Comparison of ENCODE assay signal across 8 cellular contexts in genomic region chr12:6866163-6866919, GRCh38. TPM values are rescaled to one million over a fixed set of nuclear protein-coding genes. Genes with fewer than 3 reads are reported as not detected.
DNase-seq lines count a peak whose midpoint lies in the region; ATAC-seq and TF ChIP-seq lines count a peak whose summit lies in the region.

No MANE protein-coding gene starts in this region.

- H2BK5ac ChIP-seq in H9 (ENCODE audit: insufficient read length, low read length) = no peak overlapping the region

- H3K4me3 Mint-ChIP-seq in H9 (peak overlapping the region; percentile 93 to 95), T-cell (peak overlapping the region; percentile 86 to 92 (median 87))

- H3K4me1 ChIP-seq in H9 (ENCODE audit: insufficient read depth, low read length) (no peaks in the 10 kb centered on the region; the same call in 1 of the 2 replicates), gastroesophageal sphincter (peaks cover 0 to 43% (median 27%) of the 10 kb centered on the region in 3 donors), skeletal muscle tissue (ENCODE audit: control insufficient read depth in 3 of 3, insufficient read depth in 3 of 3, low read length in 3 of 3) (peaks cover 36 to 47% (median 41%) of the 10 kb centered on the region in 3 donors)

- no peak overlapping the region for H2AK5ac ChIP-seq in H9 (ENCODE audit: insufficient read length, low read length)

- H3K9me3 ChIP-seq in H9 (ENCODE audit: control insufficient read depth, low read depth, low read length) (no peaks in the 10 kb centered on the region), gastroesophageal sphincter (no peaks in the 10 kb centered on the region), skeletal muscle tissue (ENCODE audit: control insufficient read depth in 3 of 3, low read length in 3 of 3) (no peaks in the 10 kb centered on the region)

- no peak overlapping the region for H3T11ph ChIP-seq in H9 (ENCODE audit: low read length)

- H3K36me3 ChIP-seq in gastroesophageal sphincter (peaks cover 0 to 77% of the 10 kb centered on the region in 2 donors), skeletal muscle tissue (ENCODE audit: control insufficient read depth in 3 of 3, insufficient read depth in 3 of 3, low read length in 3 of 3) (peaks cover 52 to 68% (median 59%) of the 10 kb centered on the region in 3 donors)

- H3K27ac ChIP-seq in H9 (ENCODE audit: insufficient read length, low read depth, low read length) (no peak overlapping the region), gastroesophageal sphincter (peak overlapping the region; percentile 86 to 99 (median 98)), skeletal muscle tissue (ENCODE audit: low read depth, low read length) (peak overlapping the region; percentile 98)

- H3K9ac ChIP-seq in H9 (ENCODE audit: extremely low read depth, insufficient read length, low read length) (no peak overlapping the region), skeletal muscle tissue (ENCODE audit: low read depth in 1 of 3, low read length in 3 of 3) (peak overlapping the region; percentile 88 to 91 (median 91))

- ATAC-seq in T-cell (replicated peaks in 1 of 4) (no peak), gastroesophageal sphincter (no peak), HG02623 (IDR thresholded peaks at IDR 0.05; ENCODE audit: unreplicated experiment) (no peak), HG02763 (IDR thresholded peaks at IDR 0.05; ENCODE audit: unreplicated experiment) (no peak)

- H3K27me3 ChIP-seq in H9 (ENCODE audit: insufficient read depth, low read length) (no peaks in the 10 kb centered on the region), gastroesophageal sphincter (no peaks in the 10 kb centered on the region), skeletal muscle tissue (ENCODE audit: control insufficient read depth in 3 of 3, insufficient read depth in 3 of 3, low read length in 3 of 3) (no peaks in the 10 kb centered on the region)

- no peak overlapping the region for H4K91ac ChIP-seq in H9 (ENCODE audit: insufficient read length, low read depth, low read length)

- H3K27me3 Mint-ChIP-seq in H9 (ENCODE audit: low read depth) = no peaks in the 10 kb centered on the region
- H3K27me3 Mint-ChIP-seq in T-cell = no peaks in the 10 kb centered on the region

- no peak overlapping the region for H3K56ac ChIP-seq in H9 (ENCODE audit: insufficient read length, low read depth, low read length)

- H3K9me3 Mint-ChIP-seq in H9 (no peaks in the 10 kb centered on the region; a peak in 1 of 5 replicates), T-cell (no peaks in the 10 kb centered on the region)

- H2AFZ ChIP-seq in H9 (ENCODE audit: low read length) = no peak overlapping the region

- no peak overlapping the region for H3K23ac ChIP-seq in H9 (ENCODE audit: insufficient read length, low read depth, low read length)

- no CpG with 5 or more reads among the region's 19 CpGs for WGBS in H9 (ENCODE audit: extremely low coverage, insufficient read length, low lambda C conversion rate)
- 55 to 56% methylated on average over 5 of the region's 19 CpGs for WGBS in gastroesophageal sphincter (ENCODE audit: low coverage in 1 of 2), 2 donors

- no peaks in the 10 kb centered on the region for H3K79me1 ChIP-seq in H9 (ENCODE audit: insufficient read depth, low read depth, low read length, poor library complexity, severe bottlenecking)

- no peak for TF ChIP-seq EP300 in gastroesophageal sphincter (IDR thresholded peaks at IDR 0.05)

- H2BK15ac ChIP-seq in H9 (ENCODE audit: low read depth, low read length) = no peak overlapping the region

- CTCF ChIA-PET in T-cell (lab: Charles Lee) = interaction anchor here (0.6 to 1.5 kb wide), 9 partner anchors 8 to 241 kb away, joined by 3 to 8 read pairs (median 5); partner anchors contain the start of genes CDCA3 (in 1 of the 2), USP5 (in 1 of the 2) and ZNF384 (in 1 of the 2)

- no peak overlapping the region for H2BK20ac ChIP-seq in H9 (ENCODE audit: low read depth, low read length, poor library complexity, severe bottlenecking)

- no peak overlapping the region for H3K14ac ChIP-seq in H9 (ENCODE audit: insufficient read depth, low read length)

- peak overlapping the region in 2 of 3 experiments; percentile 32 to 52; a peak in 4 of 7 replicates for H3K27ac Mint-ChIP-seq in H9
- H3K27ac Mint-ChIP-seq in T-cell = peak overlapping the region; percentile 91

- TF ChIP-seq POLR2A in gastroesophageal sphincter (IDR thresholded peaks at IDR 0.05) = no peak

- H4K20me1 ChIP-seq in H9 (ENCODE audit: control insufficient read depth, insufficient read depth, insufficient read length) = no peaks in the 10 kb centered on the region

- no peak overlapping the region for H4K5ac ChIP-seq in H9 (ENCODE audit: insufficient read length, low read depth, low read length)

- no peak overlapping the region for H3K18ac ChIP-seq in H9 (ENCODE audit: insufficient read length, low read depth, low read length)

- H3K79me2 ChIP-seq in H9 (ENCODE audit: insufficient read depth, low read length) = peaks cover 5% of the 10 kb centered on the region; the same call in 1 of the 2 replicates

- H3K4me2 ChIP-seq in H9 (ENCODE audit: insufficient read depth, insufficient read length, low read length) = peak overlapping the region; percentile 94

- peak; percentile 72 for DNase-seq in H9
- DNase-seq in T-cell = no peak
- DNase-seq in GM19240 (ENCODE audit: insufficient read length, low spot score) = no peak
- DNase-seq in stimulated activated CD4-positive, alpha-beta T cell treated with anti-CD3 and anti-CD28 coated beads, Interleukin-4, amount 100 ng/mL, for 24 hours = no peak

- H3K4ac ChIP-seq in H9 (ENCODE audit: low read depth, low read length) = no peak overlapping the region

- no peak overlapping the region for H2BK12ac ChIP-seq in H9 (ENCODE audit: insufficient read length, low read depth, low read length)

- H3K4me3 ChIP-seq in gastroesophageal sphincter = peak overlapping the region; percentile 64 to 99
- peak overlapping the region; percentile 78 to 82 (median 79) for H3K4me3 ChIP-seq in skeletal muscle tissue (ENCODE audit: low read length in 3 of 3)

- peaks cover 9% of the 10 kb centered on the region for H3K23me2 ChIP-seq in H9 (ENCODE audit: insufficient read length, low read depth, low read length, poor library complexity, severe bottlenecking)

- POLR2A ChIA-PET in T-cell (lab: Charles Lee) = interaction anchor here (0.7 to 1.4 kb wide), 2 partner anchors 14 to 151 kb away, joined by 5 to 6 read pairs; partner anchors contain the start of gene USP5 (in 1 of the 2)

- no peak overlapping the region for H4K8ac ChIP-seq in H9 (replicated peaks; ENCODE audit: insufficient read length, low read depth, low read length)

- peaks cover 51 to 79% (median 73%) of the 10 kb centered on the region in 3 experiments for H3K36me3 Mint-ChIP-seq in H9 (ENCODE audit: insufficient read depth in 1 of 3, low read depth in 3 of 3)
- peaks cover 38% of the 10 kb centered on the region for H3K36me3 Mint-ChIP-seq in T-cell

- no peak overlapping the region for H2BK120ac ChIP-seq in H9 (ENCODE audit: low read depth, low read length, poor library complexity, severe bottlenecking)

- no peak for TF ChIP-seq CTCF in H9 (conservative IDR thresholded peaks at IDR 0.05)
- no peak for TF ChIP-seq CTCF in gastroesophageal sphincter (IDR thresholded peaks at IDR 0.05)

- H3K4me1 Mint-ChIP-seq in H9 = peaks cover 41 to 47% of the 10 kb centered on the region in 2 experiments
- H3K4me1 Mint-ChIP-seq in T-cell = peaks cover 37 to 42% (median 40%) of the 10 kb centered on the region in 3 donors

RNA-seq across cellular contexts. Expression of gene TPI1, which starts 1.0 kb away (rescaled TPM):
- total RNA-seq in H9 (2021) = 1,177 and 1,211 TPM in 2 replicates
- 100 to 1,000 TPM; 132 to 208 (median 189) TPM for total RNA-seq in T-cell
- 100 to 1,000 TPM; 324 to 473 (median 392) TPM for total RNA-seq in gastroesophageal sphincter
- 1,878 TPM for total RNA-seq in skeletal muscle tissue

RNA-seq across cellular contexts. Expression of gene SPSB2, which starts 6.8 kb away (rescaled TPM):
- 13.7 and 16.3 TPM in 2 replicates for total RNA-seq in H9 (2021)
- 10 to 100 TPM in 3 of 5 donors, 1 to 10 TPM in 2; 6.2 to 25.9 (median 21.8) TPM for total RNA-seq in T-cell
- total RNA-seq in gastroesophageal sphincter = 10 to 100 TPM in 1 of 4 donors, 1 to 10 TPM in 3; 7.4 to 10.7 (median 8.1) TPM
- total RNA-seq in skeletal muscle tissue = 3.1 TPM

RNA-seq across cellular contexts. Expression of gene USP5, which starts 14.4 kb away (rescaled TPM):
- total RNA-seq in H9 (2021) = 143 and 144 TPM in 2 replicates
- total RNA-seq in T-cell = 10 to 100 TPM; 64.2 to 95.8 (median 85.8) TPM
- total RNA-seq in gastroesophageal sphincter = 10 to 100 TPM; 43.4 to 70.9 (median 65.0) TPM
- total RNA-seq in skeletal muscle tissue = 61.6 TPM

RNA-seq across cellular contexts. Expression of gene CDCA3, which starts 15.3 kb away (rescaled TPM):
- total RNA-seq in H9 (2021) (45.1 and 48.6 TPM in 2 replicates), T-cell (1 to 10 TPM; 1.1 to 2.7 (median 2.0) TPM), gastroesophageal sphincter (1 to 10 TPM; 1.1 to 5.9 (median 1.4) TPM), skeletal muscle tissue (3.1 TPM)

RNA-seq across cellular contexts. Expression of gene GNB3, which starts 25.6 kb away (rescaled TPM):
- total RNA-seq in H9 (2021) (17.3 and 20.0 TPM in 2 replicates), T-cell (1 to 10 TPM in 4 of 5 donors, under 1 TPM in 1; 0.85 to 4.3 (median 3.4) TPM), gastroesophageal sphincter (1 to 10 TPM in 3 of 4 donors, under 1 TPM in 1; 0.45 to 1.8 (median 1.3) TPM), skeletal muscle tissue (3.7 TPM)
